ENCODE assay signal across 13 cellular contexts in genomic region chr9:16138961-16139441, GRCh38.
DNase-seq lines count a peak whose midpoint lies in the region; ATAC-seq lines count a peak whose summit lies in the region.
"Had no signal": no experiment of that assay in that cellular context is flagged by ENCODE, and none has a peak within 500 bp of the region (broad histone marks: within the 10 kb centered on the region; RNA-seq: fewer than 3 reads in every experiment).

No MANE protein-coding gene starts in this region.

- H3K4me1 ChIP-seq in GM23248 (ENCODE audit: insufficient read depth): peaks cover 32% of the 10 kb centered on the region
- H3K4me1 ChIP-seq in right cardiac atrium (ENCODE audit: control insufficient read depth, insufficient read depth, low read length): peaks cover 1% of the 10 kb centered on the region
- H3K4me1 ChIP-seq: Caco-2 had no signal

- peaks cover 7% of the 10 kb centered on the region for H3K27me3 Mint-ChIP-seq in stimulated activated naive CD8-positive, alpha-beta T cell treated with anti-CD3 and anti-CD28 coated beads, Interleukin-15, amount 100 ng/mL, for 72 hours
- H3K27me3 Mint-ChIP-seq in activated T-cell treated with anti-CD3 and anti-CD28 coated beads, Interleukin-2, amount 50 U/mL, for 72 hours (ENCODE audit: low read depth): no peaks in the 10 kb centered on the region
- H3K27me3 Mint-ChIP-seq: memory B cell had no signal

- H3K4me3 ChIP-seq in GM23248: peak overlapping the region; percentile 13; the same call in 1 of the 2 replicates
- no peak overlapping the region for H3K4me3 ChIP-seq in right cardiac atrium (ENCODE audit: low read length)

- peak overlapping the region; percentile 9 to 52 for H3K27ac Mint-ChIP-seq in stimulated activated naive CD8-positive, alpha-beta T cell treated with anti-CD3 and anti-CD28 coated beads, Interleukin-15, amount 100 ng/mL, for 72 hours
- H3K27ac Mint-ChIP-seq in activated T-cell treated with anti-CD3 and anti-CD28 coated beads, Interleukin-2, amount 50 U/mL, for 72 hours: no peak overlapping the region
- H3K27ac Mint-ChIP-seq: memory B cell had no signal

- H3K36me3 Mint-ChIP-seq in activated T-cell treated with anti-CD3 and anti-CD28 coated beads, Interleukin-2, amount 50 U/mL, for 72 hours (ENCODE audit: insufficient read depth in 2 of 2): no peaks in the 10 kb centered on the region
- H3K36me3 Mint-ChIP-seq: memory B cell had no signal

- intact Hi-C loops in right cardiac atrium (cut with DNase I): loop anchor here in 1 of 4 donors (10.0 kb wide), 1 partner anchor 264 kb away; no protein-coding TSS in a partner anchor

- peaks cover 16% of the 10 kb centered on the region for H3K4me1 Mint-ChIP-seq in stimulated activated naive CD8-positive, alpha-beta T cell treated with anti-CD3 and anti-CD28 coated beads, Interleukin-15, amount 100 ng/mL, for 72 hours
- no peaks in the 10 kb centered on the region for H3K4me1 Mint-ChIP-seq in activated T-cell treated with anti-CD3 and anti-CD28 coated beads, Interleukin-2, amount 50 U/mL, for 72 hours (ENCODE audit: low read depth)
- H3K4me1 Mint-ChIP-seq: memory B cell had no signal

- no peaks in the 10 kb centered on the region for H3K79me2 ChIP-seq in GM23248 (ENCODE audit: insufficient read depth)

- H3K36me3 ChIP-seq in GM23248 (ENCODE audit: low read depth): no peaks in the 10 kb centered on the region

- peak overlapping the region; percentile 59 for H2AFZ ChIP-seq in GM23248

- DNase-seq in GM23248 (peak; percentile 89), astrocyte of the hippocampus (ENCODE audit: low read depth, low spot score) (peak; percentile 93), right cardiac atrium (peak; percentile 64 to 86 (median 81)), T-helper 1 cell (no peak), cortex of kidney (lab: John Stamatoyannopoulos, UW) (no peak), KBM-7 (no peak)
- no peak for DNase-seq in stimulated activated naive CD8-positive, alpha-beta T cell treated with anti-CD3 and anti-CD28 coated beads, Interleukin-15, amount 100 ng/mL, for 72 hours
- DNase-seq in activated T-cell treated with anti-CD3 and anti-CD28 coated beads, Interleukin-2, amount 50 U/mL, for 72 hours: no peak
- DNase-seq: Caco-2; central memory CD4-positive, alpha-beta T cell; retina had no signal

- H3K9me3 ChIP-seq in GM23248 (ENCODE audit: low read depth): no peaks in the 10 kb centered on the region
- no peaks in the 10 kb centered on the region for H3K9me3 ChIP-seq in right cardiac atrium (ENCODE audit: control insufficient read depth, low read length)
- H3K9me3 ChIP-seq: Caco-2 had no signal

- H3K9ac ChIP-seq in GM23248: peak overlapping the region; percentile 20; the same call in 1 of the 2 replicates

- H3K27me3 ChIP-seq in GM23248 (replicated peaks; ENCODE audit: insufficient read depth): no peaks in the 10 kb centered on the region
- no peaks in the 10 kb centered on the region for H3K27me3 ChIP-seq in right cardiac atrium (ENCODE audit: control insufficient read depth, insufficient read depth)

- ATAC-seq in right cardiac atrium: peak; percentile 56 to 74
- no peak for ATAC-seq in stimulated activated naive CD8-positive, alpha-beta T cell treated with anti-CD3 and anti-CD28 coated beads, Interleukin-15, amount 100 ng/mL, for 72 hours
- no peak for ATAC-seq in activated T-cell treated with anti-CD3 and anti-CD28 coated beads, Interleukin-2, amount 50 U/mL, for 72 hours (replicated peaks in 1 of 2)

- no peaks in the 10 kb centered on the region for H3K9me3 Mint-ChIP-seq in stimulated activated naive CD8-positive, alpha-beta T cell treated with anti-CD3 and anti-CD28 coated beads, Interleukin-15, amount 100 ng/mL, for 72 hours
- H3K9me3 Mint-ChIP-seq in activated T-cell treated with anti-CD3 and anti-CD28 coated beads, Interleukin-2, amount 50 U/mL, for 72 hours: no peaks in the 10 kb centered on the region

- H3K4me3 Mint-ChIP-seq in stimulated activated naive CD8-positive, alpha-beta T cell treated with anti-CD3 and anti-CD28 coated beads, Interleukin-15, amount 100 ng/mL, for 72 hours: no peak overlapping the region
- no peak overlapping the region for H3K4me3 Mint-ChIP-seq in activated T-cell treated with anti-CD3 and anti-CD28 coated beads, Interleukin-2, amount 50 U/mL, for 72 hours
- H3K4me3 Mint-ChIP-seq: memory B cell had no signal

- H4K20me1 ChIP-seq in GM23248 (ENCODE audit: insufficient read depth): no peaks in the 10 kb centered on the region

- whole genome bisulfite sequencing in GM23248 (ENCODE audit: low coverage in 1 of 2, low lambda C conversion rate in 2 of 2, missing lambda C conversion rate in 2 of 2), 2 experiments: 17 to 21% methylated on average over 9 of the region's 9 CpGs
- WGBS in right cardiac atrium: 45% methylated on average over 9 of the region's 9 CpGs

- H3K4me2 ChIP-seq in GM23248 (ENCODE audit: unreplicated experiment): peak overlapping the region; percentile 29

- H3K27ac ChIP-seq in GM23248 (peak overlapping the region; percentile 61), right cardiac atrium (ENCODE audit: low read length) (no peak overlapping the region)
- H3K27ac ChIP-seq: RWPE1 had no signal

- peaks cover 23% of the 10 kb centered on the region for H3F3A ChIP-seq in GM23248 (ENCODE audit: insufficient read depth)

- no peaks in the 10 kb centered on the region for H3K9me2 ChIP-seq in GM23248 (ENCODE audit: insufficient read depth)

- in situ Hi-C loops in GM23248 (cut with MboI) (no loop called here), KBM-7 (cut with MboI; ENCODE audit: low pct_unique_long_range_greater_than_20kb, low sequenced_read_pairs) (loop anchor here (25.0 kb wide), 1 partner anchor 277 kb away; no protein-coding TSS in a partner anchor)

Comparison
In these comparisons a context has a peak if more than half of its experiments do, and no peak if none do; other contexts are left out.
1. DNase-seq: peak in GM23248 (single experiment), astrocyte of the hippocampus (single experiment) and right cardiac atrium (3 of 3); none in stimulated activated naive CD8-positive, alpha-beta T cell treated with anti-CD3 and anti-CD28 coated beads, Interleukin-15, amount 100 ng/mL, for 72 hours (0 of 2), T-helper 1 cell (0 of 5), activated T-cell treated with anti-CD3 and anti-CD28 coated beads, Interleukin-2, amount 50 U/mL, for 72 hours (0 of 2), cortex of kidney (single experiment) and KBM-7 (single experiment).
2. ATAC-seq: peak in right cardiac atrium (2 of 2); none in stimulated activated naive CD8-positive, alpha-beta T cell treated with anti-CD3 and anti-CD28 coated beads, Interleukin-15, amount 100 ng/mL, for 72 hours (single experiment) and activated T-cell treated with anti-CD3 and anti-CD28 coated beads, Interleukin-2, amount 50 U/mL, for 72 hours (0 of 2).